8 cellular contexts compared by ENCODE assay signal in genomic region chr1:50970927-50971582, GRCh38. TPM values are rescaled to one million over a fixed set of nuclear protein-coding genes. Genes with fewer than 3 reads are reported as not detected.
DNase-seq lines count a peak whose midpoint lies in the region; ATAC-seq and TF ChIP-seq lines count a peak whose summit lies in the region.

No MANE protein-coding gene starts in this region.

- peak overlapping the region; percentile 91 to 96 for H3K4me3 ChIP-seq in cardiac fibroblast (replicated peaks in 1 of 2; ENCODE audit: low read depth in 2 of 2, low read length in 2 of 2)
- peak overlapping the region; percentile 77 for H3K4me3 ChIP-seq in ovary

- DNase-seq in D341Med (ENCODE audit: low spot score) (peak; percentile 8), NCI-H1694 (lab: John Stamatoyannopoulos, UW) (peak; percentile 39), cardiac fibroblast (ENCODE audit: low read depth in 2 of 2) (peak in 1 of 2 donors; percentile 50), ovary (no peak), NCI-H510A treated with DMSO at 0.1 percent for 48 hours (lab: John Stamatoyannopoulos, UW) (no peak)

- peak overlapping the region in 1 of 2 donors; percentile 98 for H3K27ac ChIP-seq in ovary

- no peaks in the 10 kb centered on the region for H3K36me3 ChIP-seq in ovary

- TF ChIP-seq CTCF in cardiac fibroblast (IDR thresholded peaks at IDR 0.05; ENCODE audit: low read depth, low read length) (no peak), ovary (IDR thresholded peaks at IDR 0.05) (no peak)

- no peaks in the 10 kb centered on the region for H3K9me3 ChIP-seq in ovary

- peaks cover 4% of the 10 kb centered on the region for H3K4me1 ChIP-seq in ovary (ENCODE audit: insufficient read depth)

- H3K27me3 ChIP-seq in ovary = no peaks in the 10 kb centered on the region

- intact Hi-C loops in ovary (cut with DNase I) = loop anchor here in 1 of 4 donors (10.0 kb wide), 1 partner anchor 1954 kb away; the partner anchor contains the start of genes ECHDC2 and SCP2

- ATAC-seq in GM21526 (IDR thresholded peaks at IDR 0.05; ENCODE audit: low FRiP score, unreplicated experiment) (no peak), HG02981 (IDR thresholded peaks at IDR 0.05; ENCODE audit: unreplicated experiment) (no peak), HG03460 (IDR thresholded peaks at IDR 0.05; ENCODE audit: unreplicated experiment) (no peak)

- WGBS in ovary, 3 donors = 9 to 25% (median 9%) methylated on average over 7 of the region's 7 CpGs

- TF ChIP-seq EP300 in ovary (IDR thresholded peaks at IDR 0.05) = no peak

- TF ChIP-seq POLR2A in ovary (IDR thresholded peaks at IDR 0.05) = no peak

RNA-seq across cellular contexts. Expression of gene CDKN2C, which starts 1.0 kb away (rescaled TPM):
- 10 to 100 TPM; 17.4 to 49.2 (median 32.7) TPM for total RNA-seq in ovary
- polyA plus RNA-seq in ovary = 10 to 100 TPM; 46.7 to 65.6 TPM

RNA-seq across cellular contexts. Expression of gene FAF1, which starts 11.0 kb away (rescaled TPM):
- 10 to 100 TPM; 23.1 to 76.0 (median 57.1) TPM for total RNA-seq in ovary
- polyA plus RNA-seq in ovary = 10 to 100 TPM; 32.8 to 67.6 TPM

Comparison
In these comparisons a context has a peak if more than half of its experiments do, and no peak if none do; other contexts are left out.
1. DNase-seq: peak in D341Med (single experiment) and NCI-H1694 (single experiment); none in ovary (0 of 5) and NCI-H510A treated with DMSO at 0.1 percent for 48 hours (single experiment).